ENCODE assay signal across 1 cellular context in the genomic region with DNA sequence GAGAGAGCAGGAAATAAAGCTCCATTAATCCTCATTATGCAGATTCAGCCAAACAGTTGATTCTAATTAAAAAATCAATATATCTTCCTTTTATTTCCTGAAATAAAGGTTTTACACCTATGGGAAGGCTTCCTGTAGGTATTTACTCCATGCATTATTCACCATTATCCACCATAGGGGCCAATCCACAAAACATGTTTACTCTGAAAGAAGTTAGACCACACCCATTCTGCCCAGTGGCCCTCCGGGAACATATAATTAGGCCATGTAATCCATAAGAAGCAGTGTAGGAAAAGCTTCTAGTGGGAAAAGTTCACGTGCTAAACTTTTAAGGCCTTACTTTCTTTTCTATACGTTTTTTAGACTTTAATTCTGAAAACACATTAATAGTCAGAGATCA.
TF ChIP-seq lines count a peak whose summit lies in the region.

No MANE protein-coding gene starts in this region.

TF ChIP-seq in GM23338, 12 proteins besides CTCF, POLR2A, EP300 and RAD21 (continued from another document):
- TF ChIP-seq, protein P1, sequence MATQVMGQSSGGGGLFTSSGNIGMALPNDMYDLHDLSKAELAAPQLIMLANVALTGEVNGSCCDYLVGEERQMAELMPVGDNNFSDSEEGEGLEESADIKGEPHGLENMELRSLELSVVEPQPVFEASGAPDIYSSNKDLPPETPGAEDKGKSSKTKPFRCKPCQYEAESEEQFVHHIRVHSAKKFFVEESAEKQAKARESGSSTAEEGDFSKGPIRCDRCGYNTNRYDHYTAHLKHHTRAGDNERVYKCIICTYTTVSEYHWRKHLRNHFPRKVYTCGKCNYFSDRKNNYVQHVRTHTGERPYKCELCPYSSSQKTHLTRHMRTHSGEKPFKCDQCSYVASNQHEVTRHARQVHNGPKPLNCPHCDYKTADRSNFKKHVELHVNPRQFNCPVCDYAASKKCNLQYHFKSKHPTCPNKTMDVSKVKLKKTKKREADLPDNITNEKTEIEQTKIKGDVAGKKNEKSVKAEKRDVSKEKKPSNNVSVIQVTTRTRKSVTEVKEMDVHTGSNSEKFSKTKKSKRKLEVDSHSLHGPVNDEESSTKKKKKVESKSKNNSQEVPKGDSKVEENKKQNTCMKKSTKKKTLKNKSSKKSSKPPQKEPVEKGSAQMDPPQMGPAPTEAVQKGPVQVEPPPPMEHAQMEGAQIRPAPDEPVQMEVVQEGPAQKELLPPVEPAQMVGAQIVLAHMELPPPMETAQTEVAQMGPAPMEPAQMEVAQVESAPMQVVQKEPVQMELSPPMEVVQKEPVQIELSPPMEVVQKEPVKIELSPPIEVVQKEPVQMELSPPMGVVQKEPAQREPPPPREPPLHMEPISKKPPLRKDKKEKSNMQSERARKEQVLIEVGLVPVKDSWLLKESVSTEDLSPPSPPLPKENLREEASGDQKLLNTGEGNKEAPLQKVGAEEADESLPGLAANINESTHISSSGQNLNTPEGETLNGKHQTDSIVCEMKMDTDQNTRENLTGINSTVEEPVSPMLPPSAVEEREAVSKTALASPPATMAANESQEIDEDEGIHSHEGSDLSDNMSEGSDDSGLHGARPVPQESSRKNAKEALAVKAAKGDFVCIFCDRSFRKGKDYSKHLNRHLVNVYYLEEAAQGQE (IDR thresholded peaks at IDR 0.05; ENCODE audit: unreplicated experiment): no peak
- no peak for TF ChIP-seq CREB1 (CRISPR knock-in tag; IDR thresholded peaks at IDR 0.05; ENCODE audit: low read depth)
- TF ChIP-seq NANOG (IDR thresholded peaks at IDR 0.05; ENCODE audit: borderline replicate concordance): no peak
- TF ChIP-seq ZNF462 (CRISPR knock-in tag; IDR thresholded peaks at IDR 0.05): no peak
